In genomic region chr2:229943770-229944449, GRCh38 we compare ENCODE assay signal across 1 cellular context.
TF ChIP-seq lines count a peak whose summit lies in the region.

No MANE protein-coding gene starts in this region.

TF ChIP-seq in WTC11, 78 proteins besides CTCF, POLR2A, EP300 and RAD21 (continued from another document):
- TF ChIP-seq AFF4 (CRISPR knock-in tag; IDR thresholded peaks at IDR 0.05; ENCODE audit: borderline replicate concordance) (no peak), ZNF512 (CRISPR knock-in tag; IDR thresholded peaks at IDR 0.05; ENCODE audit: borderline replicate concordance) (no peak), ZBTB21 (CRISPR knock-in tag; IDR thresholded peaks at IDR 0.05; ENCODE audit: borderline replicate concordance) (no peak)
